28 cellular contexts compared by ENCODE assay signal in the genomic region with DNA sequence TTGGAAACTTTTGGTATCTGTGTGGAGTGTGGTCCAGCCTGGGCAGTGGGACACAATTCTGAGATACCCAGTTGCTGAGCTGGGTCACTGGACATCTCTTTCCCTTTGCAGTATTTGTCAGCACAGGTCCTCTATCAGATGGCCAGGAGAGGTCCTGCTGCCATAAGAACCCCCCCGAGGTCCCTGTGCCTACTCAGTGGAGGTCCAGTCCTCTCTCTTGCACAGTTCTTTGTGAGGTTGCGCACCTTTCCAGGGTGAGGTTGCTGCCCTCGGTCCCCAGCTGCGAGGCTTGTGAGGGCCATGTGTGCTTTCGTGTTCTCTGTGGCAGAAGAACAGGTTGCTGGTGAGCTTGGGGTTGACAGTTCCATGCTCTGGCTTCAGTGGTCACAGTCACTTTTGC.
"Had no signal": no experiment of that assay in that cellular context is flagged by ENCODE, and none has a peak within 500 bp of the region (broad histone marks: within the 10 kb centered on the region; RNA-seq: fewer than 3 reads in every experiment).

No MANE protein-coding gene starts in this region.

- H3K9me3 ChIP-seq: colonic mucosa, gastrocnemius medialis, mucosa of descending colon, prostate gland, right atrium auricular region, suprapubic skin, transverse colon, upper lobe of right lung, uterus had no signal

- H3K27ac ChIP-seq: colonic mucosa, epithelial cell of prostate, gastrocnemius medialis, neural progenitor cell, prostate gland, right atrium auricular region, skin epidermis, suprapubic skin, transverse colon, upper lobe of right lung, uterus had no signal

- H3K27ac Mint-ChIP-seq: memory B cell; mesothelial cell of epicardium; nephron; neural progenitor cell; stimulated activated naive CD8-positive, alpha-beta T cell treated with anti-CD3 and anti-CD28 coated beads, Interleukin-15, amount 100 ng/mL, for 72 hours had no signal

- H3K27me3 ChIP-seq: colonic mucosa, gastrocnemius medialis, neural progenitor cell, right atrium auricular region, suprapubic skin, transverse colon, upper lobe of right lung, uterus had no signal

- H3K4me1 ChIP-seq: colonic mucosa, neural progenitor cell, prostate gland, upper lobe of right lung, uterus had no signal

- H3K4me1 Mint-ChIP-seq: stimulated activated naive CD8-positive, alpha-beta T cell treated with anti-CD3 and anti-CD28 coated beads, Interleukin-15, amount 100 ng/mL, for 72 hours had no signal

- H3K36me3 Mint-ChIP-seq: memory B cell, mesothelial cell of epicardium, naive B cell, neural progenitor cell had no signal

- H2AFZ ChIP-seq: neural progenitor cell had no signal

- ATAC-seq: esophagus mucosa; gastrocnemius medialis; left lobe of liver; mucosa of descending colon; stimulated activated naive CD8-positive, alpha-beta T cell treated with anti-CD3 and anti-CD28 coated beads, Interleukin-15, amount 100 ng/mL, for 72 hours; upper lobe of right lung had no signal

- H3K4me3 ChIP-seq: colonic mucosa, gastrocnemius medialis, lung, mucosa of descending colon, neural progenitor cell, prostate gland, right atrium auricular region, skin epidermis, suprapubic skin, transverse colon, upper lobe of right lung, uterus had no signal

- H3K9me3 Mint-ChIP-seq: memory B cell; naive B cell; stimulated activated naive CD8-positive, alpha-beta T cell treated with anti-CD3 and anti-CD28 coated beads, Interleukin-15, amount 100 ng/mL, for 72 hours had no signal

- H3K36me3 ChIP-seq: colonic mucosa, gastrocnemius medialis, neural progenitor cell, prostate gland, right atrium auricular region, suprapubic skin, transverse colon, upper lobe of right lung, uterus had no signal

- H3K4me2 ChIP-seq: neural progenitor cell had no signal

- H3K4me3 Mint-ChIP-seq: memory B cell; mesothelial cell of epicardium; naive B cell; nephron; neural progenitor cell; stimulated activated naive CD8-positive, alpha-beta T cell treated with anti-CD3 and anti-CD28 coated beads, Interleukin-15, amount 100 ng/mL, for 72 hours had no signal

- H3K9ac ChIP-seq: neural progenitor cell had no signal

- DNase-seq: colonic mucosa; dermis blood vessel endothelial cell; effector memory CD4-positive, alpha-beta T cell; foreskin fibroblast; gastrocnemius medialis; head of caudate nucleus; mucosa of descending colon; naive B cell; nucleus accumbens; stimulated activated CD4-positive, alpha-beta T cell treated with anti-CD3 and anti-CD28 coated beads, Interleukin-15, amount 100 ng/mL, for 24 hours; stimulated activated CD4-positive, alpha-beta T cell treated with anti-CD3 and anti-CD28 coated beads, Interleukin-2, amount 100 ng/mL, for 48 hours; stimulated activated naive CD4-positive, alpha-beta T cell; stimulated activated naive CD8-positive, alpha-beta T cell treated with anti-CD3 and anti-CD28 coated beads, Interleukin-15, amount 100 ng/mL, for 72 hours; transverse colon; upper lobe of right lung; uterus had no signal

- H3K27me3 Mint-ChIP-seq: memory B cell had no signal
